8 cellular contexts compared by ENCODE assay signal in genomic region chr1:100443739-100444571, GRCh38.
DNase-seq lines count a peak whose midpoint lies in the region; ATAC-seq lines count a peak whose summit lies in the region.

No MANE protein-coding gene starts in this region.

- no peaks in the 10 kb centered on the region for H3K4me1 ChIP-seq in aorta (ENCODE audit: control insufficient read depth in 1 of 2, insufficient read depth in 2 of 2, low read length in 2 of 2)

- peaks cover 7% of the 10 kb centered on the region for H3K36me3 Mint-ChIP-seq in IgD-negative memory B cell

- H3K27ac Mint-ChIP-seq in IgD-negative memory B cell: peak overlapping the region; percentile 44 to 95 (median 72)

- intact Hi-C loops in sciatic nerve (cut with DNase I) (no loop called here), aorta (cut with DNase I) (no loop called here), posterior cingulate gyrus (cut with DNase I) (no loop called here)

- no peak overlapping the region for H3K27ac ChIP-seq in aorta (ENCODE audit: low read depth in 1 of 2, low read length in 2 of 2)

- H3K36me3 ChIP-seq in aorta (ENCODE audit: control insufficient read depth in 1 of 2, insufficient read depth in 2 of 2, low read length in 1 of 2): no peaks in the 10 kb centered on the region

- DNase-seq in EH (ENCODE audit: low read depth) (peak; percentile 15), sciatic nerve (ENCODE audit: low spot score) (no peak), aorta (no peak), NCI-H187 (lab: John Stamatoyannopoulos, UW) (no peak), posterior cingulate gyrus (no peak)
- peak; percentile 53 for DNase-seq in central memory CD4-positive, alpha-beta T cell

- no peaks in the 10 kb centered on the region for H3K27me3 Mint-ChIP-seq in IgD-negative memory B cell

- no peaks in the 10 kb centered on the region for H3K27me3 ChIP-seq in aorta (ENCODE audit: control insufficient read depth in 1 of 2, insufficient read depth in 2 of 2, low read length in 1 of 2)

- ATAC-seq in GM21367 (IDR thresholded peaks at IDR 0.05; ENCODE audit: unreplicated experiment) (peak; percentile 82), sciatic nerve (peak; percentile 20), aorta (ENCODE audit: low FRiP score) (no peak)

- 77 to 81% methylated on average over 8 of the region's 8 CpGs for WGBS in aorta, 2 donors

- peaks cover 23 to 40% (median 39%) of the 10 kb centered on the region in 3 donors for H3K4me1 Mint-ChIP-seq in IgD-negative memory B cell

- H3K4me3 Mint-ChIP-seq in IgD-negative memory B cell: peak overlapping the region; percentile 15 to 71 (median 70)

- H3K9me3 ChIP-seq in aorta (ENCODE audit: control insufficient read depth, low read length): no peaks in the 10 kb centered on the region

- no peak overlapping the region for H3K4me3 ChIP-seq in aorta (ENCODE audit: low read length in 2 of 2)

- no peaks in the 10 kb centered on the region for H3K9me3 Mint-ChIP-seq in IgD-negative memory B cell

Comparison
In these comparisons a context has a peak if more than half of its experiments do, and no peak if none do; other contexts are left out.
1. DNase-seq: peak in EH (single experiment) and central memory CD4-positive, alpha-beta T cell (single experiment); none in sciatic nerve (single experiment), aorta (0 of 2), NCI-H187 (0 of 2) and posterior cingulate gyrus (0 of 10).